In genomic region chr6:117531758-117532276, GRCh38 we compare ENCODE assay signal across 26 cellular contexts. TPM values are rescaled to one million over a fixed set of nuclear protein-coding genes. Genes with fewer than 3 reads are reported as not detected.
DNase-seq lines count a peak whose midpoint lies in the region; ATAC-seq and TF ChIP-seq lines count a peak whose summit lies in the region.
"Had no signal": no experiment of that assay in that cellular context is flagged by ENCODE, and none has a peak within 500 bp of the region (broad histone marks: within the 10 kb centered on the region; RNA-seq: fewer than 3 reads in every experiment).

No MANE protein-coding gene starts in this region.

- H3K27ac ChIP-seq in vagina, result peak overlapping the region; percentile 60
- H3K27ac ChIP-seq: BLaER1 treated with 17β-estradiol and CSF1 and Interleukin-3, amounts not matched to agents 10 nM and 100 nM; coronary artery; HL-60; upper lobe of left lung had no signal

- peaks cover 7% of the 10 kb centered on the region for H3K4me1 ChIP-seq in vagina
- H3K4me1 ChIP-seq: adrenal gland had no signal

- TF ChIP-seq POLR2A in vagina (IDR thresholded peaks at IDR 0.05), result no peak

- no peak overlapping the region for H3K4me3 ChIP-seq in vagina
- H3K4me3 ChIP-seq: adrenal gland; BLaER1 treated with 17β-estradiol and CSF1 and Interleukin-3, amounts not matched to agents 10 nM and 100 nM; coronary artery; esophagus squamous epithelium; upper lobe of left lung had no signal

- no peaks in the 10 kb centered on the region for H3K36me3 Mint-ChIP-seq in activated T-cell treated with anti-CD3 and anti-CD28 coated beads, Interleukin-2, amount 50 U/mL, for 4 hours (ENCODE audit: insufficient read depth)
- H3K36me3 Mint-ChIP-seq in activated T-cell treated with anti-CD3 and anti-CD28 coated beads, Interleukin-2, amount 50 U/mL, for 24 hours (ENCODE audit: low read depth), result no peaks in the 10 kb centered on the region
- H3K36me3 Mint-ChIP-seq in activated T-helper 17 cell treated with anti-CD3 and anti-CD28 coated beads, Interleukin-2, amount 50 U/mL, for 72 hours (ENCODE audit: low read depth), result no peaks in the 10 kb centered on the region

- peak; percentile 65 to 69 for ATAC-seq in activated T-cell treated with anti-CD3 and anti-CD28 coated beads, Interleukin-2, amount 50 U/mL, for 4 hours
- peak; percentile 55 for ATAC-seq in activated T-helper 17 cell treated with anti-CD3 and anti-CD28 coated beads, Interleukin-2, amount 50 U/mL, for 72 hours (replicated peaks)
- ATAC-seq in GM19463 (IDR thresholded peaks at IDR 0.05; ENCODE audit: unreplicated experiment), result no peak

- intact Hi-C loops in vagina (cut with DNase I), result no loop called here

- H3K27me3 ChIP-seq in vagina, result no peaks in the 10 kb centered on the region
- H3K27me3 ChIP-seq: adrenal gland; BLaER1 treated with 17β-estradiol and CSF1 and Interleukin-3, amounts not matched to agents 10 nM and 100 nM; esophagus squamous epithelium; upper lobe of left lung had no signal

- H3K27me3 Mint-ChIP-seq in activated T-cell treated with anti-CD3 and anti-CD28 coated beads, Interleukin-2, amount 50 U/mL, for 4 hours (ENCODE audit: low read depth), result no peaks in the 10 kb centered on the region
- no peaks in the 10 kb centered on the region for H3K27me3 Mint-ChIP-seq in activated T-cell treated with anti-CD3 and anti-CD28 coated beads, Interleukin-2, amount 50 U/mL, for 24 hours
- peaks cover 5% of the 10 kb centered on the region for H3K27me3 Mint-ChIP-seq in activated T-helper 17 cell treated with anti-CD3 and anti-CD28 coated beads, Interleukin-2, amount 50 U/mL, for 72 hours
- H3K27me3 Mint-ChIP-seq: activated CD4-positive, alpha-beta memory T cell treated with anti-CD3 and anti-CD28 coated beads, Interleukin-2, amount 10 ng/mL, durations not matched to agents 7 days and 5 days had no signal

- no peaks in the 10 kb centered on the region for H3K4me1 Mint-ChIP-seq in activated T-cell treated with anti-CD3 and anti-CD28 coated beads, Interleukin-2, amount 50 U/mL, for 4 hours (ENCODE audit: low read depth)
- H3K4me1 Mint-ChIP-seq in activated T-cell treated with anti-CD3 and anti-CD28 coated beads, Interleukin-2, amount 50 U/mL, for 24 hours (ENCODE audit: low read depth), result peaks cover 3% of the 10 kb centered on the region
- H3K4me1 Mint-ChIP-seq in activated T-helper 17 cell treated with anti-CD3 and anti-CD28 coated beads, Interleukin-2, amount 50 U/mL, for 72 hours, result no peaks in the 10 kb centered on the region
- H3K4me1 Mint-ChIP-seq: activated CD4-positive, alpha-beta memory T cell treated with anti-CD3 and anti-CD28 coated beads, Interleukin-2, amount 10 ng/mL, durations not matched to agents 7 days and 5 days had no signal

- DNase-seq in activated T-cell treated with anti-CD3 and anti-CD28 coated beads, Interleukin-2, amount 50 U/mL, for 4 hours, result no peak
- no peak for DNase-seq in activated T-cell treated with anti-CD3 and anti-CD28 coated beads, Interleukin-2, amount 50 U/mL, for 24 hours
- DNase-seq in medulla oblongata (ENCODE audit: extremely low spot score), result peak; percentile 12
- no peak for DNase-seq in vagina (ENCODE audit: extremely low spot score in 2 of 2)
- DNase-seq in HuH-7.5 (ENCODE audit: low spot score), result no peak
- no peak for DNase-seq in DMS114 treated with DMSO at 0.1 percent for 48 hours (lab: John Stamatoyannopoulos, UW; ENCODE audit: unreplicated experiment)
- DNase-seq: ACHN; activated CD4-positive, alpha-beta memory T cell treated with anti-CD3 and anti-CD28 coated beads, Interleukin-2, amount 10 ng/mL, durations not matched to agents 7 days and 5 days; activated CD4-positive, CD25-positive, alpha-beta regulatory T cell; adrenal gland; Caco-2; DMS79 treated with DMSO at 0.1 percent for 48 hours; endodermal cell; esophagus squamous epithelium; islet precursor cell; NCI-H1092 treated with DMSO at 0.1 percent for 48 hours; NCI-H1930; NCI-H2227 treated with DMSO at 0.1 percent for 48 hours; NCI-H748 treated with DMSO at 0.1 percent for 48 hours; upper lobe of left lung had no signal

- no peaks in the 10 kb centered on the region for H3K9me3 Mint-ChIP-seq in activated T-cell treated with anti-CD3 and anti-CD28 coated beads, Interleukin-2, amount 50 U/mL, for 4 hours
- no peaks in the 10 kb centered on the region for H3K9me3 Mint-ChIP-seq in activated T-cell treated with anti-CD3 and anti-CD28 coated beads, Interleukin-2, amount 50 U/mL, for 24 hours
- no peaks in the 10 kb centered on the region for H3K9me3 Mint-ChIP-seq in activated T-helper 17 cell treated with anti-CD3 and anti-CD28 coated beads, Interleukin-2, amount 50 U/mL, for 72 hours
- H3K9me3 Mint-ChIP-seq: activated CD4-positive, alpha-beta memory T cell treated with anti-CD3 and anti-CD28 coated beads, Interleukin-2, amount 10 ng/mL, durations not matched to agents 7 days and 5 days; endodermal cell; nephron progenitor cell had no signal

- no peak for TF ChIP-seq CTCF in vagina (IDR thresholded peaks at IDR 0.05)

- H3K9me3 ChIP-seq in vagina, result no peaks in the 10 kb centered on the region
- H3K9me3 ChIP-seq: adrenal gland; BLaER1 treated with 17β-estradiol and CSF1 and Interleukin-3, amounts not matched to agents 10 nM and 100 nM; Caco-2; esophagus squamous epithelium; upper lobe of left lung had no signal

- no peaks in the 10 kb centered on the region for H3K36me3 ChIP-seq in vagina
- H3K36me3 ChIP-seq: adrenal gland; BLaER1 treated with 17β-estradiol and CSF1 and Interleukin-3, amounts not matched to agents 10 nM and 100 nM had no signal

- no peak overlapping the region for H3K27ac Mint-ChIP-seq in activated T-cell treated with anti-CD3 and anti-CD28 coated beads, Interleukin-2, amount 50 U/mL, for 24 hours
- no peak overlapping the region for H3K27ac Mint-ChIP-seq in activated T-helper 17 cell treated with anti-CD3 and anti-CD28 coated beads, Interleukin-2, amount 50 U/mL, for 72 hours
- H3K27ac Mint-ChIP-seq: activated CD4-positive, alpha-beta memory T cell treated with anti-CD3 and anti-CD28 coated beads, Interleukin-2, amount 10 ng/mL, durations not matched to agents 7 days and 5 days; endodermal cell had no signal

- H3K4me3 Mint-ChIP-seq in activated T-cell treated with anti-CD3 and anti-CD28 coated beads, Interleukin-2, amount 50 U/mL, for 4 hours, result no peak overlapping the region
- H3K4me3 Mint-ChIP-seq in activated T-cell treated with anti-CD3 and anti-CD28 coated beads, Interleukin-2, amount 50 U/mL, for 24 hours, result no peak overlapping the region
- no peak overlapping the region for H3K4me3 Mint-ChIP-seq in activated T-helper 17 cell treated with anti-CD3 and anti-CD28 coated beads, Interleukin-2, amount 50 U/mL, for 72 hours
- H3K4me3 Mint-ChIP-seq: activated CD4-positive, alpha-beta memory T cell treated with anti-CD3 and anti-CD28 coated beads, Interleukin-2, amount 10 ng/mL, durations not matched to agents 7 days and 5 days; endodermal cell; nephron progenitor cell had no signal

RNA-seq across cellular contexts. Expression of gene DCBLD1, which starts 49.3 kb away (rescaled TPM):
- total RNA-seq in activated T-cell treated with anti-CD3 and anti-CD28 coated beads, Interleukin-2, amount 50 U/mL, for 4 hours, result 1 to 10 TPM; 1.5 to 1.9 (median 1.5) TPM
- total RNA-seq in activated T-helper 17 cell treated with anti-CD3 and anti-CD28 coated beads, Interleukin-2, amount 50 U/mL, for 72 hours, result 1 to 10 TPM; 1.8 to 2.9 TPM
- 14.2 TPM for total RNA-seq in vagina
